26 cellular contexts compared by ENCODE assay signal in the genomic region with DNA sequence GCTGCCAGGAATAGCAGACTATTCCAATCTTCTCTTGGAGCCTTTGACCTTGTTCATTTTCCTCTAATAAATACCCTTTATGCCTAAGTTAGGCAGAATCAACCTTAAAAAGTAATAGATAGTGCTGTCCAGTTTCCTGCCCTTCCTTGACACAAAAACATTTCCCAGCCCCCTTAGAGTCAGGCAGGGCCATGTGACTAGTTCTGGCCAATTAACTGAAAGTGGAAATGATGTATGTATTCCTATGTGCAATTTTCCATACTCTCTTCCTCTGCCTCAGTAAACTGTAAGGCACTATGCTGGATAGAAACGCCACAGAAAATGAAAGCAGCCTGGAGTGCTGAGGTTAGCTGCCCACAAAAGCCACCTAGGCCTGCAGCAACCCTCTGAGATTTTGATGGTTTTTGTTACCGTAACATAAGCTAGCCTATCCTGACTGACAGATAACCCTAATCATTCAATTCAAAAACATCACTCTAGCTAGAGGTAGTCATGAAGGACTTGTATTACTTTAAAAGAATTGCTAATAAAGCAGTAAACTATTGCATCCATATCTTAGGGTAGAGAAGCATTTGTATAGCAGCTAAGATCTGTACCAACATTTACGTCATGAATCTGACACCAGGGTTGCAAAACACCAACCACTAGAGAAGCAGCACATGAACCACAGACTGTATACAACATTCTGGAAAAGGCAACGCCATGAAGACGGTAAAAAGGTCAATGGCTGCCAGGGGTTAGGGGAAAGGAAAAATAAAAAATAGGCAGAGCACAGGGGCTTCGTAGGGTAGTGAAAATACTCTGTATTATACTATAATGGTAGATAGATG.
DNase-seq lines count a peak whose midpoint lies in the region; ATAC-seq and TF ChIP-seq lines count a peak whose summit lies in the region.
"Had no signal": no experiment of that assay in that cellular context is flagged by ENCODE, and none has a peak within 500 bp of the region (broad histone marks: within the 10 kb centered on the region; RNA-seq: fewer than 3 reads in every experiment).

No MANE protein-coding gene starts in this region.

- POLR2A ChIA-PET in activated CD4-positive, alpha-beta T cell treated with anti-CD3 and anti-CD28 coated beads for 36 hours (lab: Charles Lee) = no interaction called here

- no peak overlapping the region for H3K27ac Mint-ChIP-seq in activated CD4-positive, alpha-beta T cell treated with anti-CD3 and anti-CD28 coated beads for 36 hours
- H3K27ac Mint-ChIP-seq in activated naive CD8-positive, alpha-beta T cell treated with anti-CD3 and anti-CD28 coated beads, Interleukin-2, amount 50 U/mL, for 24 hours = peak overlapping the region; percentile 69
- H3K27ac Mint-ChIP-seq: brain; CD8-positive, alpha-beta T cell; HFFc6; stimulated activated memory B cell treated with anti-CD40 and anti-IgM and Interleukin-4, amounts not matched to agents 10 μg/mL and 1 μg/mL and 100 μg/mL, for 72 hours had no signal

- H3F3A ChIP-seq in MM.1S (ENCODE audit: insufficient read depth, low read length) = peaks cover 30% of the 10 kb centered on the region

- no peaks in the 10 kb centered on the region for H3K27me3 ChIP-seq in MM.1S (replicated peaks; ENCODE audit: insufficient read depth, low read length)
- H3K27me3 ChIP-seq in esophagus muscularis mucosa = no peaks in the 10 kb centered on the region
- H3K27me3 ChIP-seq: neutrophil, thyroid gland had no signal

- H3K4me3 Mint-ChIP-seq in activated CD4-positive, alpha-beta T cell treated with anti-CD3 and anti-CD28 coated beads for 36 hours = no peak overlapping the region
- H3K4me3 Mint-ChIP-seq in activated naive CD8-positive, alpha-beta T cell treated with anti-CD3 and anti-CD28 coated beads, Interleukin-2, amount 50 U/mL, for 24 hours = no peak overlapping the region
- H3K4me3 Mint-ChIP-seq: brain; CD8-positive, alpha-beta T cell; HFFc6; stimulated activated memory B cell treated with anti-CD40 and anti-IgM and Interleukin-4, amounts not matched to agents 10 μg/mL and 1 μg/mL and 100 μg/mL, for 72 hours had no signal

- no peaks in the 10 kb centered on the region for H3K9me3 Mint-ChIP-seq in activated CD4-positive, alpha-beta T cell treated with anti-CD3 and anti-CD28 coated beads for 36 hours (ENCODE audit: low read depth)
- no peaks in the 10 kb centered on the region for H3K9me3 Mint-ChIP-seq in activated naive CD8-positive, alpha-beta T cell treated with anti-CD3 and anti-CD28 coated beads, Interleukin-2, amount 50 U/mL, for 24 hours
- H3K9me3 Mint-ChIP-seq: brain; CD8-positive, alpha-beta T cell; HFFc6; stimulated activated memory B cell treated with anti-CD40 and anti-IgM and Interleukin-4, amounts not matched to agents 10 μg/mL and 1 μg/mL and 100 μg/mL, for 72 hours had no signal

- H3K27me3 Mint-ChIP-seq in activated CD4-positive, alpha-beta T cell treated with anti-CD3 and anti-CD28 coated beads for 36 hours = no peaks in the 10 kb centered on the region
- H3K27me3 Mint-ChIP-seq in activated naive CD8-positive, alpha-beta T cell treated with anti-CD3 and anti-CD28 coated beads, Interleukin-2, amount 50 U/mL, for 24 hours = no peaks in the 10 kb centered on the region
- H3K27me3 Mint-ChIP-seq: brain; stimulated activated memory B cell treated with anti-CD40 and anti-IgM and Interleukin-4, amounts not matched to agents 10 μg/mL and 1 μg/mL and 100 μg/mL, for 72 hours had no signal

- peak; percentile 24 for DNase-seq in activated CD4-positive, alpha-beta T cell treated with anti-CD3 and anti-CD28 coated beads for 36 hours
- DNase-seq in activated CD4-positive, alpha-beta T cell treated with anti-CD3 and anti-CD28 coated beads, Interleukin-2, amount 50 U/mL, for 4 hours = no peak
- peak; percentile 58 for DNase-seq in MM.1S
- no peak for DNase-seq in activated naive CD8-positive, alpha-beta T cell treated with anti-CD3 and anti-CD28 coated beads, Interleukin-2, amount 50 U/mL, for 24 hours
- DNase-seq in stimulated activated CD8-positive, alpha-beta memory T cell treated with anti-CD3 and anti-CD28 coated beads, Interleukin-4, amount 100 ng/mL, for 48 hours = peak; percentile 31
- no peak for DNase-seq in 8988T
- no peak for DNase-seq in esophagus muscularis mucosa (ENCODE audit: extremely low spot score)
- DNase-seq in Right ventricle myocardium superior = no peak
- DNase-seq: activated CD4-positive, CD25-positive, alpha-beta regulatory T cell; CD8-positive, alpha-beta T cell; DMS53; effector CD8-positive, alpha-beta T cell; GM23248; HFFc6; kidney glomerular epithelial cell; NCI-H1694; NCI-H526 treated with DMSO at 0.1 percent for 48 hours; thyroid gland had no signal

- no peak for TF ChIP-seq EP300 in esophagus muscularis mucosa (IDR thresholded peaks at IDR 0.05)

- H3K27ac ChIP-seq in MM.1S (ENCODE audit: low read length) (peak overlapping the region; percentile 27; the same call in 1 of the 2 replicates), esophagus muscularis mucosa (replicated peaks in 1 of 4) (no peak overlapping the region)
- H3K27ac ChIP-seq: 22Rv1, GM23248, HL-60, neutrophil, thyroid gland had no signal

- no peak overlapping the region for H3K4me3 ChIP-seq in MM.1S (ENCODE audit: low read length)
- H3K4me3 ChIP-seq in esophagus muscularis mucosa = no peak overlapping the region
- H3K4me3 ChIP-seq: GM23248, lung, prostate gland, thyroid gland had no signal

- peaks cover 6% of the 10 kb centered on the region for H3K36me3 Mint-ChIP-seq in activated CD4-positive, alpha-beta T cell treated with anti-CD3 and anti-CD28 coated beads for 36 hours (ENCODE audit: low read depth)
- peaks cover 13% of the 10 kb centered on the region for H3K36me3 Mint-ChIP-seq in activated naive CD8-positive, alpha-beta T cell treated with anti-CD3 and anti-CD28 coated beads, Interleukin-2, amount 50 U/mL, for 24 hours (ENCODE audit: low read depth)
- H3K36me3 Mint-ChIP-seq: brain had no signal

- peak; percentile 53 for ATAC-seq in activated CD4-positive, alpha-beta T cell treated with anti-CD3 and anti-CD28 coated beads for 36 hours
- peak; percentile 65 for ATAC-seq in activated naive CD8-positive, alpha-beta T cell treated with anti-CD3 and anti-CD28 coated beads, Interleukin-2, amount 50 U/mL, for 24 hours
- ATAC-seq in Right ventricle myocardium superior (ENCODE audit: poor library complexity) = no peak
- ATAC-seq: CD8-positive, alpha-beta T cell; HepG2; stimulated activated memory B cell treated with anti-CD40 and anti-IgM and Interleukin-4, amounts not matched to agents 10 μg/mL and 1 μg/mL and 100 μg/mL, for 72 hours had no signal

- TF ChIP-seq POLR2A in esophagus muscularis mucosa (IDR thresholded peaks at IDR 0.05; ENCODE audit: low read depth) = no peak

- H3K4me1 ChIP-seq in MM.1S (ENCODE audit: low read length) = peaks cover 38% of the 10 kb centered on the region
- peaks cover 0 to 10% (median 8%) of the 10 kb centered on the region in 4 donors for H3K4me1 ChIP-seq in esophagus muscularis mucosa
- H3K4me1 ChIP-seq: thyroid gland had no signal

- peak overlapping the region; percentile 34; the same call in 1 of the 2 replicates for H3K4me2 ChIP-seq in MM.1S (ENCODE audit: low read depth, low read length)

- H4K20me1 ChIP-seq in MM.1S (ENCODE audit: insufficient read depth, low read length) = no peaks in the 10 kb centered on the region

- TF ChIP-seq CTCF in MM.1S (IDR thresholded peaks at IDR 0.05; ENCODE audit: low read length) (no peak), esophagus muscularis mucosa (IDR thresholded peaks at IDR 0.05) (no peak)

- intact Hi-C loops in activated CD4-positive, alpha-beta T cell treated with anti-CD3 and anti-CD28 coated beads for 36 hours (cut with DNase I, micrococcal nuclease) = no loop called here
- intact Hi-C loops in esophagus muscularis mucosa (cut with DNase I) (no loop called here), Right ventricle myocardium superior (cut with DNase I) (no loop called here)

- H3K79me2 ChIP-seq in MM.1S (ENCODE audit: low read length) = no peaks in the 10 kb centered on the region

- no peaks in the 10 kb centered on the region for H3K9me2 ChIP-seq in MM.1S (replicated peaks; ENCODE audit: insufficient read depth, low read length)

- no peak overlapping the region for H3K9ac ChIP-seq in MM.1S (ENCODE audit: low read length)
- H3K9ac ChIP-seq: GM23248 had no signal

- no peak overlapping the region for H2AFZ ChIP-seq in MM.1S (ENCODE audit: low read length)
- H2AFZ ChIP-seq: GM23248 had no signal

- H3K4me1 Mint-ChIP-seq in activated CD4-positive, alpha-beta T cell treated with anti-CD3 and anti-CD28 coated beads for 36 hours = peaks cover 18% of the 10 kb centered on the region
- peaks cover 20% of the 10 kb centered on the region for H3K4me1 Mint-ChIP-seq in activated naive CD8-positive, alpha-beta T cell treated with anti-CD3 and anti-CD28 coated beads, Interleukin-2, amount 50 U/mL, for 24 hours
- H3K4me1 Mint-ChIP-seq: brain; stimulated activated memory B cell treated with anti-CD40 and anti-IgM and Interleukin-4, amounts not matched to agents 10 μg/mL and 1 μg/mL and 100 μg/mL, for 72 hours had no signal

- H3K9me3 ChIP-seq in MM.1S (replicated peaks; ENCODE audit: insufficient read depth, low read length) (no peaks in the 10 kb centered on the region), esophagus muscularis mucosa (no peaks in the 10 kb centered on the region)
- H3K9me3 ChIP-seq: neutrophil, prostate gland, thyroid gland had no signal

- H3K36me3 ChIP-seq in MM.1S (replicated peaks; ENCODE audit: insufficient read depth, low read length) = no peaks in the 10 kb centered on the region
- no peaks in the 10 kb centered on the region for H3K36me3 ChIP-seq in esophagus muscularis mucosa
- H3K36me3 ChIP-seq: neutrophil, prostate gland, thyroid gland had no signal

- CTCF ChIA-PET in activated CD4-positive, alpha-beta T cell treated with anti-CD3 and anti-CD28 coated beads for 36 hours (lab: Charles Lee) = interaction anchor here (0.6 kb wide), 1 partner anchor 1258 kb away, joined by 3 read pairs; no protein-coding TSS in a partner anchor

- WGBS in esophagus muscularis mucosa = 94% methylated on average over 6 of the region's 6 CpGs

Comparison
In these comparisons a context has a peak if more than half of its experiments do, and no peak if none do; other contexts are left out.
1. DNase-seq: peak in activated CD4-positive, alpha-beta T cell treated with anti-CD3 and anti-CD28 coated beads for 36 hours (single experiment), MM.1S (single experiment) and stimulated activated CD8-positive, alpha-beta memory T cell treated with anti-CD3 and anti-CD28 coated beads, Interleukin-4, amount 100 ng/mL, for 48 hours (single experiment); none in activated CD4-positive, alpha-beta T cell treated with anti-CD3 and anti-CD28 coated beads, Interleukin-2, amount 50 U/mL, for 4 hours (0 of 2), activated naive CD8-positive, alpha-beta T cell treated with anti-CD3 and anti-CD28 coated beads, Interleukin-2, amount 50 U/mL, for 24 hours (single experiment), 8988T (single experiment), esophagus muscularis mucosa (single experiment) and Right ventricle myocardium superior (single experiment).